ENCODE assay signal across 1 cellular context in genomic region chr16:31023627-31024226, GRCh38.
TF ChIP-seq lines count a peak whose summit lies in the region.

No MANE protein-coding gene starts in this region.

TF ChIP-seq in HepG2, 621 proteins besides CTCF, POLR2A, EP300 and RAD21 (continued from another document and continues in another):
- TF ChIP-seq ZNF609 (CRISPR knock-in tag; IDR thresholded peaks at IDR 0.05; ENCODE audit: borderline replicate concordance) (peak; percentile 72; the same call in 1 of the 2 replicates), ATF5 (CRISPR knock-in tag; IDR thresholded peaks at IDR 0.05; ENCODE audit: low read depth) (no peak), CREB1 (IDR thresholded peaks at IDR 0.05) (no peak), CREB1 (CRISPR knock-in tag; IDR thresholded peaks at IDR 0.05) (no peak), FOXA1 (IDR thresholded peaks at IDR 0.05) (no peak), FOXA1 (CRISPR knock-in tag; IDR thresholded peaks at IDR 0.05) (peak; percentile 10; the same call in 1 of the 2 replicates), PAXIP1 (CRISPR knock-in tag; conservative IDR thresholded peaks at IDR 0.05) (peak; percentile 71), SOX13 (IDR thresholded peaks at IDR 0.05) (no peak), SOX13 (CRISPR knock-in tag; conservative IDR thresholded peaks at IDR 0.05 in 1 of 2, IDR thresholded peaks at IDR 0.05 in 1 of 2) (peak in 1 of 2 experiments; percentile 59; a peak in 1 of 4 replicates), LBX2 (CRISPR knock-in tag; IDR thresholded peaks at IDR 0.05; ENCODE audit: borderline replicate concordance) (no peak), ZBTB21 (CRISPR knock-in tag; IDR thresholded peaks at IDR 0.05) (no peak), PPARG (CRISPR knock-in tag; conservative IDR thresholded peaks at IDR 0.05) (0 out of 2 replicates have a peak, but pooled peaks have one; percentile 23), BHLHE40 (IDR thresholded peaks at IDR 0.05; ENCODE audit: low read length) (no peak), ETV5 (CRISPR knock-in tag; IDR thresholded peaks at IDR 0.05; ENCODE audit: borderline replicate concordance) (peak; percentile 31; the same call in 1 of the 2 replicates), IRX3 (CRISPR knock-in tag; IDR thresholded peaks at IDR 0.05; ENCODE audit: borderline replicate concordance, low read depth) (no peak), NFIB (CRISPR knock-in tag; IDR thresholded peaks at IDR 0.05; ENCODE audit: borderline replicate concordance) (no peak), RNF219 (CRISPR knock-in tag; IDR thresholded peaks at IDR 0.05) (no peak), ZKSCAN5 (CRISPR knock-in tag; IDR thresholded peaks at IDR 0.05) (no peak), ZNF496 (CRISPR knock-in tag; IDR thresholded peaks at IDR 0.05; ENCODE audit: insufficient replicate concordance) (no peak), FOXK1 (CRISPR knock-in tag; IDR thresholded peaks at IDR 0.05; ENCODE audit: borderline replicate concordance, low read depth) (no peak), ZNF850 (CRISPR knock-in tag; conservative IDR thresholded peaks at IDR 0.05) (no peak), NCOA5 (CRISPR knock-in tag; IDR thresholded peaks at IDR 0.05) (no peak), ZNF432 (CRISPR knock-in tag; IDR thresholded peaks at IDR 0.05; ENCODE audit: borderline replicate concordance) (no peak), HNF1A (IDR thresholded peaks at IDR 0.05; ENCODE audit: low read depth) (peak; percentile 13; the same call in 1 of the 2 replicates), HNF1A (CRISPR knock-in tag; IDR thresholded peaks at IDR 0.05; ENCODE audit: borderline replicate concordance) (no peak), DPF2 (CRISPR knock-in tag; IDR thresholded peaks at IDR 0.05; ENCODE audit: borderline replicate concordance, low read depth) (no peak), CREBL2 (CRISPR knock-in tag; IDR thresholded peaks at IDR 0.05; ENCODE audit: borderline replicate concordance) (no peak), HOXA9 (CRISPR knock-in tag; IDR thresholded peaks at IDR 0.05; ENCODE audit: borderline replicate concordance) (no peak), TEF (CRISPR knock-in tag; IDR thresholded peaks at IDR 0.05) (no peak), ZNF550 (CRISPR knock-in tag; IDR thresholded peaks at IDR 0.05; ENCODE audit: borderline replicate concordance) (no peak), ETV6 (CRISPR knock-in tag; conservative IDR thresholded peaks at IDR 0.05) (no peak), NCOA1 (CRISPR knock-in tag; IDR thresholded peaks at IDR 0.05) (no peak), ZNF615 (CRISPR knock-in tag; IDR thresholded peaks at IDR 0.05; ENCODE audit: borderline replicate concordance) (no peak), ZMYM2 (CRISPR knock-in tag; IDR thresholded peaks at IDR 0.05) (no peak), ARID2 (CRISPR knock-in tag; IDR thresholded peaks at IDR 0.05; ENCODE audit: borderline replicate concordance) (no peak), ZFP62 (CRISPR knock-in tag; IDR thresholded peaks at IDR 0.05) (no peak), NCOA2 (CRISPR knock-in tag; IDR thresholded peaks at IDR 0.05) (0 out of 2 replicates have a peak, but pooled peaks have one; percentile 59), ATF7 (IDR thresholded peaks at IDR 0.05) (no peak), ATF7 (CRISPR knock-in tag; IDR thresholded peaks at IDR 0.05) (no peak), TBL1XR1 (IDR thresholded peaks at IDR 0.05; ENCODE audit: borderline replicate concordance, low read length, partially characterized antibody) (no peak), GZF1 (CRISPR knock-in tag; IDR thresholded peaks at IDR 0.05) (no peak), SMARCE1 (IDR thresholded peaks at IDR 0.05; ENCODE audit: borderline replicate concordance) (no peak), AGO2 (optimal IDR thresholded peaks at IDR 0.05; ENCODE audit: low read depth, low read length) (no peak), NAIF1 (CRISPR knock-in tag; IDR thresholded peaks at IDR 0.05; ENCODE audit: borderline replicate concordance) (no peak), CBFB (CRISPR knock-in tag; IDR thresholded peaks at IDR 0.05) (no peak), ZNF160 (CRISPR knock-in tag; IDR thresholded peaks at IDR 0.05) (no peak), FOXO1 (CRISPR knock-in tag; IDR thresholded peaks at IDR 0.05) (peak; percentile 35; the same call in 1 of the 2 replicates), ZNF317 (CRISPR knock-in tag; IDR thresholded peaks at IDR 0.05) (no peak), NFKBIZ (CRISPR knock-in tag; IDR thresholded peaks at IDR 0.05) (no peak), PRMT3 (CRISPR knock-in tag; IDR thresholded peaks at IDR 0.05; ENCODE audit: borderline replicate concordance, low read depth) (no peak)
